In the genomic region with DNA sequence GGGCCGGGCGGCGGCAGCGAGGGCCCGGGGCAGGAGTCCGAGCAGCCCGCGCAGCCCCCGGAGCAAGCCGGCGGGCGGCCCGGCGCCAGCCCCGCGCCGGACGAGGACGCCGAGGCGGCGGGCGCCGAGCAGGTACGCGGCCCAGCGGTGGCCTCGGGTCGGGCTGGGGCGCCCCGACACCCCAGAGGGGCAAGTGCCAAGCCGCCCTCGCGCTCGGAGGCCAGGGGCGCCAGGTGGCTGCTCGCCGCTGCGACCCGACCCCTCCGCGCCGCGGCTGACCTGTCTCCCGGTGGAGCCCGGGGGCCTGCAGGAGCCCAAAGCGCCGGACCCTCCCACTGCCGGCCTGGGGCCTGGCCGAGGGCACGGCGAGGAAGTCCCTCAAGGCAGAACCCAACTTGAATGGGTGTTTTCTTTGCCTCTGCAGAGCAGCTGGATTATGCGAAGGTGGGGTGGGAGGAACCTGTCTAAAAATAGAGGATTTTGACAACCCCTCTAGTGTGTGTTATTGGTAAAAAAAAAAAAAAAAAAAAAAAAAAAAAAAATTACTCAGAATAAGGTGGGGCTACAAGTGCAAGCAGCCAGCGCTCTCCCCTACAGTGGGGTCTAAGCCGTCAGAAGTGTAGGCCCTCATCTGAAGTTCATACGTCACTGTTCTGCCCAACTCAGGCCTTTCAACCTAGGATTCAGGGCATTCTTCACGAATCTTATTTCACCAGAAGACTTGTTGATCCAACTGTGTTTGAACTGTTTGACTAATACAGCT, we compare ENCODE assay signal across 1 cellular context.
TF ChIP-seq lines count a peak whose summit lies in the region.

No MANE protein-coding gene starts in this region.

TF ChIP-seq in GM23338, 12 proteins besides CTCF, POLR2A, EP300 and RAD21 (continued from another document):
- TF ChIP-seq ZNF462 (CRISPR knock-in tag; IDR thresholded peaks at IDR 0.05): no peak
- TF ChIP-seq, protein P1, sequence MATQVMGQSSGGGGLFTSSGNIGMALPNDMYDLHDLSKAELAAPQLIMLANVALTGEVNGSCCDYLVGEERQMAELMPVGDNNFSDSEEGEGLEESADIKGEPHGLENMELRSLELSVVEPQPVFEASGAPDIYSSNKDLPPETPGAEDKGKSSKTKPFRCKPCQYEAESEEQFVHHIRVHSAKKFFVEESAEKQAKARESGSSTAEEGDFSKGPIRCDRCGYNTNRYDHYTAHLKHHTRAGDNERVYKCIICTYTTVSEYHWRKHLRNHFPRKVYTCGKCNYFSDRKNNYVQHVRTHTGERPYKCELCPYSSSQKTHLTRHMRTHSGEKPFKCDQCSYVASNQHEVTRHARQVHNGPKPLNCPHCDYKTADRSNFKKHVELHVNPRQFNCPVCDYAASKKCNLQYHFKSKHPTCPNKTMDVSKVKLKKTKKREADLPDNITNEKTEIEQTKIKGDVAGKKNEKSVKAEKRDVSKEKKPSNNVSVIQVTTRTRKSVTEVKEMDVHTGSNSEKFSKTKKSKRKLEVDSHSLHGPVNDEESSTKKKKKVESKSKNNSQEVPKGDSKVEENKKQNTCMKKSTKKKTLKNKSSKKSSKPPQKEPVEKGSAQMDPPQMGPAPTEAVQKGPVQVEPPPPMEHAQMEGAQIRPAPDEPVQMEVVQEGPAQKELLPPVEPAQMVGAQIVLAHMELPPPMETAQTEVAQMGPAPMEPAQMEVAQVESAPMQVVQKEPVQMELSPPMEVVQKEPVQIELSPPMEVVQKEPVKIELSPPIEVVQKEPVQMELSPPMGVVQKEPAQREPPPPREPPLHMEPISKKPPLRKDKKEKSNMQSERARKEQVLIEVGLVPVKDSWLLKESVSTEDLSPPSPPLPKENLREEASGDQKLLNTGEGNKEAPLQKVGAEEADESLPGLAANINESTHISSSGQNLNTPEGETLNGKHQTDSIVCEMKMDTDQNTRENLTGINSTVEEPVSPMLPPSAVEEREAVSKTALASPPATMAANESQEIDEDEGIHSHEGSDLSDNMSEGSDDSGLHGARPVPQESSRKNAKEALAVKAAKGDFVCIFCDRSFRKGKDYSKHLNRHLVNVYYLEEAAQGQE (IDR thresholded peaks at IDR 0.05; ENCODE audit: unreplicated experiment): no peak
- TF ChIP-seq EZH2phosphoT487 (IDR thresholded peaks at IDR 0.05; ENCODE audit: unreplicated experiment): no peak
- TF ChIP-seq NANOG (IDR thresholded peaks at IDR 0.05; ENCODE audit: borderline replicate concordance): no peak
- TF ChIP-seq, protein P2, sequence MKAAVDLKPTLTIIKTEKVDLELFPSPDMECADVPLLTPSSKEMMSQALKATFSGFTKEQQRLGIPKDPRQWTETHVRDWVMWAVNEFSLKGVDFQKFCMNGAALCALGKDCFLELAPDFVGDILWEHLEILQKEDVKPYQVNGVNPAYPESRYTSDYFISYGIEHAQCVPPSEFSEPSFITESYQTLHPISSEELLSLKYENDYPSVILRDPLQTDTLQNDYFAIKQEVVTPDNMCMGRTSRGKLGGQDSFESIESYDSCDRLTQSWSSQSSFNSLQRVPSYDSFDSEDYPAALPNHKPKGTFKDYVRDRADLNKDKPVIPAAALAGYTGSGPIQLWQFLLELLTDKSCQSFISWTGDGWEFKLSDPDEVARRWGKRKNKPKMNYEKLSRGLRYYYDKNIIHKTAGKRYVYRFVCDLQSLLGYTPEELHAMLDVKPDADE (IDR thresholded peaks at IDR 0.05): no peak
